20 cellular contexts compared by ENCODE assay signal in the genomic region with DNA sequence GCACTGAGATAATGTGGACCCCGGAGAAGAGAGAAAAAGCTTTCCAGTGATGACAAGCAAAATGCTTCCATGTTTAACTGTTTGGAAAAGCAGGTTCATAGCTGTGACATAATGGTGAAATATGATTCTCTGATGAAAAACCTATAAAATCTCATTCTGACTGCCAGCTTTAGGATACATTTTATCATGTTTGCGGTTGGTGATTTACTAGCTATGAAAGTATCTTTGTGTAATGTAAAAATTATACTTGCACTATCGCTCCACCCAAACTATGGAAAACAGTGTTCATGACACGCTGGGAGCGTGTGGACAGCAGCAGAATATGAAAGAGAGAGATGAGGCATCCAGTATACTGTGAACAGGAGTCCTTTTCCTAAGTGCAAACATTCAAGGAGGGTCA.
"Had no signal": no experiment of that assay in that cellular context is flagged by ENCODE, and none has a peak within 500 bp of the region (broad histone marks: within the 10 kb centered on the region; RNA-seq: fewer than 3 reads in every experiment).

No MANE protein-coding gene starts in this region.

- H3K27ac ChIP-seq: left ventricle myocardium inferior, neural progenitor cell, ovary, right atrium auricular region, right lobe of liver, tibial nerve, uterus had no signal

- ATAC-seq: natural killer cell; right lobe of liver; stimulated activated memory B cell treated with anti-CD40 and anti-IgM and Interleukin-4, amounts not matched to agents 10 μg/mL and 1 μg/mL and 100 μg/mL, for 72 hours; stimulated activated naive CD8-positive, alpha-beta T cell treated with anti-CD3 and anti-CD28 coated beads, Interleukin-15, amount 100 ng/mL, for 72 hours had no signal

- DNase-seq: islet precursor cell; left ventricle myocardium inferior; mesendoderm; naive B cell; natural killer cell; nephron progenitor cell; ovary; right lobe of liver; stimulated activated CD4-positive, alpha-beta T cell treated with anti-CD3 and anti-CD28 coated beads, Interleukin-1b, Interleukin-23, amount 100 ng/mL, for 48 hours; stimulated activated CD4-positive, alpha-beta T cell treated with anti-CD3 and anti-CD28 coated beads, Interleukin-2, amount 100 ng/mL, for 48 hours; stimulated activated CD4-positive, alpha-beta T cell treated with anti-CD3 and anti-CD28 coated beads, Interleukin-4, amount 100 ng/mL, for 4 hours; stimulated activated CD8-positive, alpha-beta memory T cell treated with anti-CD3 and anti-CD28 coated beads, Interleukin-4, amount 100 ng/mL, for 48 hours; stimulated activated naive CD4-positive, alpha-beta T cell treated with Interleukin-2 at 50 U/mL for 16 hours; stimulated activated naive CD8-positive, alpha-beta T cell treated with anti-CD3 and anti-CD28 coated beads, Interleukin-15, amount 100 ng/mL, for 72 hours; substantia nigra; uterus had no signal
